Comparison of ENCODE assay signal across 1 cellular context in the genomic region with DNA sequence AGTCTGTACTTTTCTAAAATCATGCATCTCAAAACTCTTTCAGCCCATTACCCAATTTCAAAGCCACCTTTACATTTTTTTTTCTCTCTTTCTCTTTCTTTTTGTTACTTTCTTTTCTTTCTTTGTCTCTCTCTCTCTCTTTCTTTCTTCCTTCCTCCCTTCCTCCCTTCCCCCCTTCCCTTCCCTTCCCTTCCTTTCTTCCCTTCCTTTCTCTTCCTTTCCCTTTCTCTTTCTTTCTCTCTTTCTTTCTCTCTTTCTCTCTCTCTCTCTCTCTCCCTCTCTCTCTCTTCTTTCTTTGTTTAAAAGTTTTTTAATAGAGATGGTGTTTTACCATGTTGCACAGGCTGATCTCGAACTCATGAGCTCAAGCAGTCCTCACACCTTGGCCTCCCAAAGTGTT.
TF ChIP-seq lines count a peak whose summit lies in the region.

No MANE protein-coding gene starts in this region.

TF ChIP-seq in K562, 482 proteins besides CTCF, POLR2A, EP300 and RAD21 (continues in another document):
- TF ChIP-seq, protein P1, sequence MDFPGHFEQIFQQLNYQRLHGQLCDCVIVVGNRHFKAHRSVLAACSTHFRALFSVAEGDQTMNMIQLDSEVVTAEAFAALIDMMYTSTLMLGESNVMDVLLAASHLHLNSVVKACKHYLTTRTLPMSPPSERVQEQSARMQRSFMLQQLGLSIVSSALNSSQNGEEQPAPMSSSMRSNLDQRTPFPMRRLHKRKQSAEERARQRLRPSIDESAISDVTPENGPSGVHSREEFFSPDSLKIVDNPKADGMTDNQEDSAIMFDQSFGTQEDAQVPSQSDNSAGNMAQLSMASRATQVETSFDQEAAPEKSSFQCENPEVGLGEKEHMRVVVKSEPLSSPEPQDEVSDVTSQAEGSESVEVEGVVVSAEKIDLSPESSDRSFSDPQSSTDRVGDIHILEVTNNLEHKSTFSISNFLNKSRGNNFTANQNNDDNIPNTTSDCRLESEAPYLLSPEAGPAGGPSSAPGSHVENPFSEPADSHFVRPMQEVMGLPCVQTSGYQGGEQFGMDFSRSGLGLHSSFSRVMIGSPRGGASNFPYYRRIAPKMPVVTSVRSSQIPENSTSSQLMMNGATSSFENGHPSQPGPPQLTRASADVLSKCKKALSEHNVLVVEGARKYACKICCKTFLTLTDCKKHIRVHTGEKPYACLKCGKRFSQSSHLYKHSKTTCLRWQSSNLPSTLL (IDR thresholded peaks at IDR 0.05) = peak; percentile 66
- TF ChIP-seq SMAD3 (CRISPR knock-in tag; conservative IDR thresholded peaks at IDR 0.05) (no peak), EHMT2 (IDR thresholded peaks at IDR 0.05) (peak; percentile 75), ZNF347 (CRISPR knock-in tag; IDR thresholded peaks at IDR 0.05; ENCODE audit: low read depth) (no peak), STAT5A (IDR thresholded peaks at IDR 0.05; ENCODE audit: borderline replicate concordance, low read length) (no peak), CSDE1 (IDR thresholded peaks at IDR 0.05) (peak in 1 of 2 experiments; percentile 81; a peak in 1 of 4 replicates), GATAD2A (IDR thresholded peaks at IDR 0.05) (0 out of 2 replicates have a peak, but pooled peaks have one; percentile 79), SMARCE1 (IDR thresholded peaks at IDR 0.05) (peak; percentile 23; the same call in 1 of the 2 replicates), HDAC6 (IDR thresholded peaks at IDR 0.05; ENCODE audit: low read depth, low read length) (no peak), TSC22D4 (tag; IDR thresholded peaks at IDR 0.05) (0 out of 2 replicates have a peak, but pooled peaks have one; percentile 73), HDGF (IDR thresholded peaks at IDR 0.05) (0 out of 2 replicates have a peak, but pooled peaks have one; percentile 73), ZNF695 (CRISPR knock-in tag; IDR thresholded peaks at IDR 0.05) (no peak), CC2D1A (IDR thresholded peaks at IDR 0.05) (peak; percentile 41; the same call in 1 of the 2 replicates), ZKSCAN1 (IDR thresholded peaks at IDR 0.05; ENCODE audit: low read depth, low read length) (no peak), OTX1 (CRISPR knock-in tag; IDR thresholded peaks at IDR 0.05) (0 out of 2 replicates have a peak, but pooled peaks have one; percentile 50), NFRKB (IDR thresholded peaks at IDR 0.05; ENCODE audit: low read depth) (peak; percentile 22; the same call in 1 of the 2 replicates), ZC3H8 (IDR thresholded peaks at IDR 0.05) (0 out of 2 replicates have a peak, but pooled peaks have one; percentile 75), NCOA4 (IDR thresholded peaks at IDR 0.05; ENCODE audit: partially characterized antibody) (peak; percentile 83), SNIP1 (IDR thresholded peaks at IDR 0.05; ENCODE audit: low read depth) (peak; percentile 48; the same call in 1 of the 2 replicates), FOXP1 (CRISPR knock-in tag; IDR thresholded peaks at IDR 0.05) (no peak), SMARCA5 (IDR thresholded peaks at IDR 0.05) (peak; percentile 76; the same call in 1 of the 2 replicates), PHTF2 (CRISPR knock-in tag; IDR thresholded peaks at IDR 0.05) (no peak), HMGN3 (IDR thresholded peaks at IDR 0.05; ENCODE audit: borderline replicate concordance, extremely low read depth, insufficient read length, low read depth, low read length) (no peak), MIER1 (IDR thresholded peaks at IDR 0.05; ENCODE audit: low read depth) (peak; percentile 72), ARID1B (IDR thresholded peaks at IDR 0.05) (peak; percentile 5), MTA2 (IDR thresholded peaks at IDR 0.05; ENCODE audit: low read depth) (peak; percentile 48; the same call in 1 of the 2 replicates), MTA1 (IDR thresholded peaks at IDR 0.05; ENCODE audit: borderline replicate concordance) (peak; percentile 74; the same call in 1 of the 2 replicates), ARID2 (IDR thresholded peaks at IDR 0.05) (peak; percentile 71), ZZZ3 (IDR thresholded peaks at IDR 0.05) (0 out of 2 replicates have a peak, but pooled peaks have one; percentile 30), LARP7 (IDR thresholded peaks at IDR 0.05) (peak; percentile 97), ZNF785 (CRISPR knock-in tag; IDR thresholded peaks at IDR 0.05) (no peak), HLTF (IDR thresholded peaks at IDR 0.05) (peak; percentile 91), SUPT5H (IDR thresholded peaks at IDR 0.05) (peak; percentile 53), TRIM24 (IDR thresholded peaks at IDR 0.05) (peak; percentile 36 to 74; a peak in 3 of 4 replicates), NFATC3 (IDR thresholded peaks at IDR 0.05) (0 out of 2 replicates have a peak, but pooled peaks have one; percentile 38), NCOA1 (IDR thresholded peaks at IDR 0.05; ENCODE audit: low read depth) (0 out of 2 replicates have a peak, but pooled peaks have one; percentile 8), HDAC1 (IDR thresholded peaks at IDR 0.05) (peak; percentile 41 to 70; a peak in 1 of 4 replicates), ZNF274 (IDR thresholded peaks at IDR 0.05; ENCODE audit: borderline replicate concordance, low read depth, low read length) (no peak), ARNT (IDR thresholded peaks at IDR 0.05) (peak in 1 of 2 experiments; percentile 25; a peak in 1 of 4 replicates), NCOR1 (IDR thresholded peaks at IDR 0.05) (peak; percentile 49; the same call in 1 of the 2 replicates)
- TF ChIP-seq, protein P2, sequence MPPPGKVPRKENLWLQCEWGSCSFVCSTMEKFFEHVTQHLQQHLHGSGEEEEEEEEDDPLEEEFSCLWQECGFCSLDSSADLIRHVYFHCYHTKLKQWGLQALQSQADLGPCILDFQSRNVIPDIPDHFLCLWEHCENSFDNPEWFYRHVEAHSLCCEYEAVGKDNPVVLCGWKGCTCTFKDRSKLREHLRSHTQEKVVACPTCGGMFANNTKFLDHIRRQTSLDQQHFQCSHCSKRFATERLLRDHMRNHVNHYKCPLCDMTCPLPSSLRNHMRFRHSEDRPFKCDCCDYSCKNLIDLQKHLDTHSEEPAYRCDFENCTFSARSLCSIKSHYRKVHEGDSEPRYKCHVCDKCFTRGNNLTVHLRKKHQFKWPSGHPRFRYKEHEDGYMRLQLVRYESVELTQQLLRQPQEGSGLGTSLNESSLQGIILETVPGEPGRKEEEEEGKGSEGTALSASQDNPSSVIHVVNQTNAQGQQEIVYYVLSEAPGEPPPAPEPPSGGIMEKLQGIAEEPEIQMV (tag; conservative IDR thresholded peaks at IDR 0.05; ENCODE audit: low read depth) = peak; percentile 73
- TF ChIP-seq, protein P3, sequence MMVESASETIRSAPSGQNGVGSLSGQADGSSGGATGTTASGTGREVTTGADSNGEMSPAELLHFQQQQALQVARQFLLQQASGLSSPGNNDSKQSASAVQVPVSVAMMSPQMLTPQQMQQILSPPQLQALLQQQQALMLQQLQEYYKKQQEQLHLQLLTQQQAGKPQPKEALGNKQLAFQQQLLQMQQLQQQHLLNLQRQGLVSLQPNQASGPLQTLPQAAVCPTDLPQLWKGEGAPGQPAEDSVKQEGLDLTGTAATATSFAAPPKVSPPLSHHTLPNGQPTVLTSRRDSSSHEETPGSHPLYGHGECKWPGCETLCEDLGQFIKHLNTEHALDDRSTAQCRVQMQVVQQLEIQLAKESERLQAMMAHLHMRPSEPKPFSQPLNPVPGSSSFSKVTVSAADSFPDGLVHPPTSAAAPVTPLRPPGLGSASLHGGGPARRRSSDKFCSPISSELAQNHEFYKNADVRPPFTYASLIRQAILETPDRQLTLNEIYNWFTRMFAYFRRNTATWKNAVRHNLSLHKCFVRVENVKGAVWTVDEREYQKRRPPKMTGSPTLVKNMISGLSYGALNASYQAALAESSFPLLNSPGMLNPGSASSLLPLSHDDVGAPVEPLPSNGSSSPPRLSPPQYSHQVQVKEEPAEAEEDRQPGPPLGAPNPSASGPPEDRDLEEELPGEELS (CRISPR knock-in tag; IDR thresholded peaks at IDR 0.05; ENCODE audit: borderline replicate concordance) = no peak
- TF ChIP-seq, protein P4, sequence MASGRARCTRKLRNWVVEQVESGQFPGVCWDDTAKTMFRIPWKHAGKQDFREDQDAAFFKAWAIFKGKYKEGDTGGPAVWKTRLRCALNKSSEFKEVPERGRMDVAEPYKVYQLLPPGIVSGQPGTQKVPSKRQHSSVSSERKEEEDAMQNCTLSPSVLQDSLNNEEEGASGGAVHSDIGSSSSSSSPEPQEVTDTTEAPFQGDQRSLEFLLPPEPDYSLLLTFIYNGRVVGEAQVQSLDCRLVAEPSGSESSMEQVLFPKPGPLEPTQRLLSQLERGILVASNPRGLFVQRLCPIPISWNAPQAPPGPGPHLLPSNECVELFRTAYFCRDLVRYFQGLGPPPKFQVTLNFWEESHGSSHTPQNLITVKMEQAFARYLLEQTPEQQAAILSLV (tag; IDR thresholded peaks at IDR 0.05) = peak; percentile 47; the same call in 1 of the 2 replicates
- TF ChIP-seq, protein P5, sequence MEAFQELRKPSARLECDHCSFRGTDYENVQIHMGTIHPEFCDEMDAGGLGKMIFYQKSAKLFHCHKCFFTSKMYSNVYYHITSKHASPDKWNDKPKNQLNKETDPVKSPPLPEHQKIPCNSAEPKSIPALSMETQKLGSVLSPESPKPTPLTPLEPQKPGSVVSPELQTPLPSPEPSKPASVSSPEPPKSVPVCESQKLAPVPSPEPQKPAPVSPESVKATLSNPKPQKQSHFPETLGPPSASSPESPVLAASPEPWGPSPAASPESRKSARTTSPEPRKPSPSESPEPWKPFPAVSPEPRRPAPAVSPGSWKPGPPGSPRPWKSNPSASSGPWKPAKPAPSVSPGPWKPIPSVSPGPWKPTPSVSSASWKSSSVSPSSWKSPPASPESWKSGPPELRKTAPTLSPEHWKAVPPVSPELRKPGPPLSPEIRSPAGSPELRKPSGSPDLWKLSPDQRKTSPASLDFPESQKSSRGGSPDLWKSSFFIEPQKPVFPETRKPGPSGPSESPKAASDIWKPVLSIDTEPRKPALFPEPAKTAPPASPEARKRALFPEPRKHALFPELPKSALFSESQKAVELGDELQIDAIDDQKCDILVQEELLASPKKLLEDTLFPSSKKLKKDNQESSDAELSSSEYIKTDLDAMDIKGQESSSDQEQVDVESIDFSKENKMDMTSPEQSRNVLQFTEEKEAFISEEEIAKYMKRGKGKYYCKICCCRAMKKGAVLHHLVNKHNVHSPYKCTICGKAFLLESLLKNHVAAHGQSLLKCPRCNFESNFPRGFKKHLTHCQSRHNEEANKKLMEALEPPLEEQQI (IDR thresholded peaks at IDR 0.05) = 0 out of 2 replicates have a peak, but pooled peaks have one; percentile 0
- TF ChIP-seq, protein P6, sequence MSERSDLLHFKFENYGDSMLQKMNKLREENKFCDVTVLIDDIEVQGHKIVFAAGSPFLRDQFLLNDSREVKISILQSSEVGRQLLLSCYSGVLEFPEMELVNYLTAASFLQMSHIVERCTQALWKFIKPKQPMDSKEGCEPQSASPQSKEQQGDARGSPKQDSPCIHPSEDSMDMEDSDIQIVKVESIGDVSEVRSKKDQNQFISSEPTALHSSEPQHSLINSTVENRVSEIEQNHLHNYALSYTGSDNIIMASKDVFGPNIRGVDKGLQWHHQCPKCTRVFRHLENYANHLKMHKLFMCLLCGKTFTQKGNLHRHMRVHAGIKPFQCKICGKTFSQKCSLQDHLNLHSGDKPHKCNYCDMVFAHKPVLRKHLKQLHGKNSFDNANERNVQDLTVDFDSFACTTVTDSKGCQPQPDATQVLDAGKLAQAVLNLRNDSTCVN (CRISPR knock-in tag; IDR thresholded peaks at IDR 0.05) = peak; percentile 92
- TF ChIP-seq, protein P7, sequence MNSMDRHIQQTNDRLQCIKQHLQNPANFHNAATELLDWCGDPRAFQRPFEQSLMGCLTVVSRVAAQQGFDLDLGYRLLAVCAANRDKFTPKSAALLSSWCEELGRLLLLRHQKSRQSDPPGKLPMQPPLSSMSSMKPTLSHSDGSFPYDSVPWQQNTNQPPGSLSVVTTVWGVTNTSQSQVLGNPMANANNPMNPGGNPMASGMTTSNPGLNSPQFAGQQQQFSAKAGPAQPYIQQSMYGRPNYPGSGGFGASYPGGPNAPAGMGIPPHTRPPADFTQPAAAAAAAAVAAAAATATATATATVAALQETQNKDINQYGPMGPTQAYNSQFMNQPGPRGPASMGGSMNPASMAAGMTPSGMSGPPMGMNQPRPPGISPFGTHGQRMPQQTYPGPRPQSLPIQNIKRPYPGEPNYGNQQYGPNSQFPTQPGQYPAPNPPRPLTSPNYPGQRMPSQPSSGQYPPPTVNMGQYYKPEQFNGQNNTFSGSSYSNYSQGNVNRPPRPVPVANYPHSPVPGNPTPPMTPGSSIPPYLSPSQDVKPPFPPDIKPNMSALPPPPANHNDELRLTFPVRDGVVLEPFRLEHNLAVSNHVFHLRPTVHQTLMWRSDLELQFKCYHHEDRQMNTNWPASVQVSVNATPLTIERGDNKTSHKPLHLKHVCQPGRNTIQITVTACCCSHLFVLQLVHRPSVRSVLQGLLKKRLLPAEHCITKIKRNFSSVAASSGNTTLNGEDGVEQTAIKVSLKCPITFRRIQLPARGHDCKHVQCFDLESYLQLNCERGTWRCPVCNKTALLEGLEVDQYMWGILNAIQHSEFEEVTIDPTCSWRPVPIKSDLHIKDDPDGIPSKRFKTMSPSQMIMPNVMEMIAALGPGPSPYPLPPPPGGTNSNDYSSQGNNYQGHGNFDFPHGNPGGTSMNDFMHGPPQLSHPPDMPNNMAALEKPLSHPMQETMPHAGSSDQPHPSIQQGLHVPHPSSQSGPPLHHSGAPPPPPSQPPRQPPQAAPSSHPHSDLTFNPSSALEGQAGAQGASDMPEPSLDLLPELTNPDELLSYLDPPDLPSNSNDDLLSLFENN (IDR thresholded peaks at IDR 0.05; ENCODE audit: low read depth in 2 of 2, low read length in 2 of 2) = no peak
- TF ChIP-seq, protein P8, sequence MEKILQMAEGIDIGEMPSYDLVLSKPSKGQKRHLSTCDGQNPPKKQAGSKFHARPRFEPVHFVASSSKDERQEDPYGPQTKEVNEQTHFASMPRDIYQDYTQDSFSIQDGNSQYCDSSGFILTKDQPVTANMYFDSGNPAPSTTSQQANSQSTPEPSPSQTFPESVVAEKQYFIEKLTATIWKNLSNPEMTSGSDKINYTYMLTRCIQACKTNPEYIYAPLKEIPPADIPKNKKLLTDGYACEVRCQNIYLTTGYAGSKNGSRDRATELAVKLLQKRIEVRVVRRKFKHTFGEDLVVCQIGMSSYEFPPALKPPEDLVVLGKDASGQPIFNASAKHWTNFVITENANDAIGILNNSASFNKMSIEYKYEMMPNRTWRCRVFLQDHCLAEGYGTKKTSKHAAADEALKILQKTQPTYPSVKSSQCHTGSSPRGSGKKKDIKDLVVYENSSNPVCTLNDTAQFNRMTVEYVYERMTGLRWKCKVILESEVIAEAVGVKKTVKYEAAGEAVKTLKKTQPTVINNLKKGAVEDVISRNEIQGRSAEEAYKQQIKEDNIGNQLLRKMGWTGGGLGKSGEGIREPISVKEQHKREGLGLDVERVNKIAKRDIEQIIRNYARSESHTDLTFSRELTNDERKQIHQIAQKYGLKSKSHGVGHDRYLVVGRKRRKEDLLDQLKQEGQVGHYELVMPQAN (IDR thresholded peaks at IDR 0.05; ENCODE audit: borderline replicate concordance) = peak; percentile 56
- TF ChIP-seq, protein P9, sequence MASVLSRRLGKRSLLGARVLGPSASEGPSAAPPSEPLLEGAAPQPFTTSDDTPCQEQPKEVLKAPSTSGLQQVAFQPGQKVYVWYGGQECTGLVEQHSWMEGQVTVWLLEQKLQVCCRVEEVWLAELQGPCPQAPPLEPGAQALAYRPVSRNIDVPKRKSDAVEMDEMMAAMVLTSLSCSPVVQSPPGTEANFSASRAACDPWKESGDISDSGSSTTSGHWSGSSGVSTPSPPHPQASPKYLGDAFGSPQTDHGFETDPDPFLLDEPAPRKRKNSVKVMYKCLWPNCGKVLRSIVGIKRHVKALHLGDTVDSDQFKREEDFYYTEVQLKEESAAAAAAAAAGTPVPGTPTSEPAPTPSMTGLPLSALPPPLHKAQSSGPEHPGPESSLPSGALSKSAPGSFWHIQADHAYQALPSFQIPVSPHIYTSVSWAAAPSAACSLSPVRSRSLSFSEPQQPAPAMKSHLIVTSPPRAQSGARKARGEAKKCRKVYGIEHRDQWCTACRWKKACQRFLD (CRISPR knock-in tag; IDR thresholded peaks at IDR 0.05) = no peak
